ENCODE assay signal across 1 cellular context in the genomic region with DNA sequence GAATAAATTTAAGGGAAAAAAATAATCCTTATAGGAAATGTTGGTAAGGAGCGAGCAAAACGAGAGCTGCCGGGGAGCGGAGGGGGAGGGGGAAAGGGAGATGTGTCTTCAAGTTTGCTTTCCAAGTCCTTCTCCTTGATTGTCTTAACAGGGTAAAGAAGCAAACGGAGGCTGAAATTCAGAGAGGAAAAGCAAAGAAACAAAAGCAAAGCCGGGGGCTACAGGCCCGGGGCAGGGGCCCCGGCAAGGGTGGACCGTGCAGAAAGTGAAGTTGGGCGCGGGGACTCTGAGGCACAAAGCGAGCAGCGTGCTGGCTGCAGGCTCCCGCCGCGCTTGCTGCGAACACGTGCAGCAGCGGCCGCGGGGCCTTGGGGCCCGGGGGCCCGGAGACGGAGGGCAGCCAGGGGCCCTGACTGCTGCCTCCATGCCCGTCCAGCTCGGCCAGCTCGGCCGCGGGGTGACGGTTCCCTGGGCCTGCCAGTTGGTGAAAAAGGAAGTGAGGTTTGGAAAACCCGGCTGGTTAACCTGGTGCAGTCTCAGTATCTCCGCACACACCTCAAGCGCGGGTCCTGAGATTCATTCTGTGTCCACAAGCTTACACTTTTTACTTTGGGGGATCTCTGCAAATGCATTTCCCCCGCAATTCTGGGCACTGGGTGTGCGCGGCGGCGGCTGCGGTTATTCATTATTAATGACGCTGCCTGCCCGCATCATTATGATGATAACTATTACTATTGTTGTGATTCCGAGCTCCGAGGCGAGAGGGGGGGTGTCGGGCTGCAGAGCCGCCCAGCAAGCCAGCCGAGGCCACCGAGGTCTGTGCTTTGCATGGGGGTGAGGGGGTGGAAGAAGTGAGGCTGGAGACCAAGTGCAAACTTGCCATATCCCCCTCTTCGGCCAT.
A peak's percentile ranks its signal among the peaks of the same experiment; 100 is the strongest.
TF ChIP-seq lines count a peak whose summit lies in the region.

No MANE protein-coding gene starts in this region.

TF ChIP-seq in HepG2, 621 proteins besides CTCF, POLR2A, EP300 and RAD21 (continued from another document):
- TF ChIP-seq ZNF331 (CRISPR knock-in tag; IDR thresholded peaks at IDR 0.05) (no peak), ZBTB21 (CRISPR knock-in tag; IDR thresholded peaks at IDR 0.05) (no peak), TBX2 (CRISPR knock-in tag; IDR thresholded peaks at IDR 0.05; ENCODE audit: borderline replicate concordance) (0 out of 2 replicates have a peak, but pooled peaks have one; percentile 10), ZSCAN31 (CRISPR knock-in tag; IDR thresholded peaks at IDR 0.05; ENCODE audit: low read depth) (0 out of 2 replicates have a peak, but pooled peaks have one; percentile 31), ATF7 (IDR thresholded peaks at IDR 0.05) (no peak), ATF7 (CRISPR knock-in tag; IDR thresholded peaks at IDR 0.05) (0 out of 2 replicates have a peak, but pooled peaks have one; percentile 23), ZNF121 (CRISPR knock-in tag; IDR thresholded peaks at IDR 0.05) (no peak), GATA4 (IDR thresholded peaks at IDR 0.05; ENCODE audit: borderline replicate concordance, low read depth) (no peak), ZNF350 (CRISPR knock-in tag; IDR thresholded peaks at IDR 0.05; ENCODE audit: borderline replicate concordance, low read depth) (no peak), ATRX (CRISPR knock-in tag; IDR thresholded peaks at IDR 0.05; ENCODE audit: borderline replicate concordance) (no peak), ZNF160 (CRISPR knock-in tag; IDR thresholded peaks at IDR 0.05) (0 out of 2 replicates have a peak, but pooled peaks have one; percentile 32), ZNF337 (CRISPR knock-in tag; IDR thresholded peaks at IDR 0.05; ENCODE audit: borderline replicate concordance, low read depth) (no peak), SP140L (CRISPR knock-in tag; IDR thresholded peaks at IDR 0.05; ENCODE audit: borderline replicate concordance) (no peak), BRD4 (CRISPR knock-in tag; IDR thresholded peaks at IDR 0.05) (no peak), ZFP62 (CRISPR knock-in tag; IDR thresholded peaks at IDR 0.05) (no peak), ZNF33A (CRISPR knock-in tag; IDR thresholded peaks at IDR 0.05; ENCODE audit: borderline replicate concordance) (no peak), ZFP36L2 (CRISPR knock-in tag; IDR thresholded peaks at IDR 0.05) (no peak), ZNF335 (CRISPR knock-in tag; IDR thresholded peaks at IDR 0.05) (no peak), ZNF660 (CRISPR knock-in tag; IDR thresholded peaks at IDR 0.05; ENCODE audit: borderline replicate concordance, low read depth) (no peak), NFIB (CRISPR knock-in tag; IDR thresholded peaks at IDR 0.05; ENCODE audit: borderline replicate concordance) (no peak), ZNF564 (CRISPR knock-in tag; IDR thresholded peaks at IDR 0.05) (no peak), HNRNPLL (IDR thresholded peaks at IDR 0.05; ENCODE audit: low read depth, low read length, poor library complexity, severe bottlenecking) (peak; percentile 11), REXO4 (CRISPR knock-in tag; IDR thresholded peaks at IDR 0.05; ENCODE audit: borderline replicate concordance) (no peak), MYC (CRISPR knock-in tag; IDR thresholded peaks at IDR 0.05; ENCODE audit: borderline replicate concordance) (peak; percentile 43; the same call in 1 of the 2 replicates), ZNF841 (CRISPR knock-in tag; IDR thresholded peaks at IDR 0.05; ENCODE audit: borderline replicate concordance) (no peak), HOXA5 (CRISPR knock-in tag; IDR thresholded peaks at IDR 0.05) (0 out of 2 replicates have a peak, but pooled peaks have one; percentile 14)
- TF ChIP-seq, protein P1, sequence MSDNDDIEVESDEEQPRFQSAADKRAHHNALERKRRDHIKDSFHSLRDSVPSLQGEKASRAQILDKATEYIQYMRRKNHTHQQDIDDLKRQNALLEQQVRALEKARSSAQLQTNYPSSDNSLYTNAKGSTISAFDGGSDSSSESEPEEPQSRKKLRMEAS (IDR thresholded peaks at IDR 0.05): peak; percentile 42; the same call in 1 of the 2 replicates
- TF ChIP-seq, protein P2, sequence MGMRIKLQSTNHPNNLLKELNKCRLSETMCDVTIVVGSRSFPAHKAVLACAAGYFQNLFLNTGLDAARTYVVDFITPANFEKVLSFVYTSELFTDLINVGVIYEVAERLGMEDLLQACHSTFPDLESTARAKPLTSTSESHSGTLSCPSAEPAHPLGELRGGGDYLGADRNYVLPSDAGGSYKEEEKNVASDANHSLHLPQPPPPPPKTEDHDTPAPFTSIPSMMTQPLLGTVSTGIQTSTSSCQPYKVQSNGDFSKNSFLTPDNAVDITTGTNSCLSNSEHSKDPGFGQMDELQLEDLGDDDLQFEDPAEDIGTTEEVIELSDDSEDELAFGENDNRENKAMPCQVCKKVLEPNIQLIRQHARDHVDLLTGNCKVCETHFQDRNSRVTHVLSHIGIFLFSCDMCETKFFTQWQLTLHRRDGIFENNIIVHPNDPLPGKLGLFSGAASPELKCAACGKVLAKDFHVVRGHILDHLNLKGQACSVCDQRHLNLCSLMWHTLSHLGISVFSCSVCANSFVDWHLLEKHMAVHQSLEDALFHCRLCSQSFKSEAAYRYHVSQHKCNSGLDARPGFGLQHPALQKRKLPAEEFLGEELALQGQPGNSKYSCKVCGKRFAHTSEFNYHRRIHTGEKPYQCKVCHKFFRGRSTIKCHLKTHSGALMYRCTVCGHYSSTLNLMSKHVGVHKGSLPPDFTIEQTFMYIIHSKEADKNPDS (CRISPR knock-in tag; IDR thresholded peaks at IDR 0.05): no peak
- TF ChIP-seq, protein P3, sequence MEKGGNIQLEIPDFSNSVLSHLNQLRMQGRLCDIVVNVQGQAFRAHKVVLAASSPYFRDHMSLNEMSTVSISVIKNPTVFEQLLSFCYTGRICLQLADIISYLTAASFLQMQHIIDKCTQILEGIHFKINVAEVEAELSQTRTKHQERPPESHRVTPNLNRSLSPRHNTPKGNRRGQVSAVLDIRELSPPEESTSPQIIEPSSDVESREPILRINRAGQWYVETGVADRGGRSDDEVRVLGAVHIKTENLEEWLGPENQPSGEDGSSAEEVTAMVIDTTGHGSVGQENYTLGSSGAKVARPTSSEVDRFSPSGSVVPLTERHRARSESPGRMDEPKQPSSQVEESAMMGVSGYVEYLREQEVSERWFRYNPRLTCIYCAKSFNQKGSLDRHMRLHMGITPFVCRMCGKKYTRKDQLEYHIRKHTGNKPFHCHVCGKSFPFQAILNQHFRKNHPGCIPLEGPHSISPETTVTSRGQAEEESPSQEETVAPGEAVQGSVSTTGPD (CRISPR knock-in tag; IDR thresholded peaks at IDR 0.05): no peak
- TF ChIP-seq, protein P4, sequence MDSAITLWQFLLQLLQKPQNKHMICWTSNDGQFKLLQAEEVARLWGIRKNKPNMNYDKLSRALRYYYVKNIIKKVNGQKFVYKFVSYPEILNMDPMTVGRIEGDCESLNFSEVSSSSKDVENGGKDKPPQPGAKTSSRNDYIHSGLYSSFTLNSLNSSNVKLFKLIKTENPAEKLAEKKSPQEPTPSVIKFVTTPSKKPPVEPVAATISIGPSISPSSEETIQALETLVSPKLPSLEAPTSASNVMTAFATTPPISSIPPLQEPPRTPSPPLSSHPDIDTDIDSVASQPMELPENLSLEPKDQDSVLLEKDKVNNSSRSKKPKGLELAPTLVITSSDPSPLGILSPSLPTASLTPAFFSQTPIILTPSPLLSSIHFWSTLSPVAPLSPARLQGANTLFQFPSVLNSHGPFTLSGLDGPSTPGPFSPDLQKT (CRISPR knock-in tag; IDR thresholded peaks at IDR 0.05; ENCODE audit: borderline replicate concordance): no peak
